Comparison of ENCODE assay signal across 28 cellular contexts in the genomic region with DNA sequence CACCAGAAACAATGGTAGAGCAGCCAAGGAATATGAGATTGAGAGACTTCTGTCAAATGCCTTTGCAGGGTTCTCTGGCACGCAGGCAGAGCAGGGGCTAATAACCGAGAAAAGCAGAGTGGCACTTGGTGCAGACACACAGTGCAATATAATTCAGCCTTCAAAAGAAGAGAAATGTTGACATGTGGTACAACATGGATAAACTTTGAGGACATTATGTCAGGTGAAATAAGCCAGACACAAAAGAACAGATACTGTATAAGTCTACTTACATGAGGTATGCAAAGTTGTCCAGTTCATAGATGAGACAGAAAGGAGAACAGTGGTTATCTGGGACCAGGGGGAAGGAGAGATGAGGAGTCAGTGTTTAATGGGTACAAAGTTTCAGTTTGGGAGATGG. TPM values are rescaled to one million over a fixed set of nuclear protein-coding genes. Genes with fewer than 3 reads are reported as not detected.
"Had no signal": no experiment of that assay in that cellular context is flagged by ENCODE, and none has a peak within 500 bp of the region (broad histone marks: within the 10 kb centered on the region; RNA-seq: fewer than 3 reads in every experiment).

No MANE protein-coding gene starts in this region.

- H2AFZ ChIP-seq: neural progenitor cell, parathyroid adenoma had no signal

- H3K9me3 ChIP-seq: heart right ventricle, left lung, mucosa of descending colon, right atrium auricular region, testis, tibial artery, upper lobe of left lung had no signal

- H3K4me1 Mint-ChIP-seq: mesothelial cell of epicardium; naive thymus-derived CD4-positive, alpha-beta T cell; nephron; stimulated activated effector memory CD8-positive, alpha-beta T cell treated with anti-CD3 and anti-CD28 coated beads, Interleukin-12 subunit alpha, Interleukin-12 subunit beta, amount 100 ng/mL, for 72 hours had no signal

- H3K27ac ChIP-seq: dorsolateral prefrontal cortex, foreskin keratinocyte, left lung, neural progenitor cell, parathyroid adenoma, right atrium auricular region, testis, tibial artery, upper lobe of left lung had no signal

- H3K9me3 Mint-ChIP-seq: nephron; stimulated activated effector memory CD8-positive, alpha-beta T cell treated with anti-CD3 and anti-CD28 coated beads, Interleukin-12 subunit alpha, Interleukin-12 subunit beta, amount 100 ng/mL, for 72 hours had no signal

- FAIRE-seq: colon, islet of Langerhans, urothelium cell line had no signal

- H3K4me1 ChIP-seq: foreskin keratinocyte, left lung, neural progenitor cell, parathyroid adenoma, right atrium auricular region, testis, tibial artery, upper lobe of left lung had no signal

- H3K4me2 ChIP-seq: neural progenitor cell had no signal

- H3K9ac ChIP-seq: neural progenitor cell, parathyroid adenoma had no signal

- H3K27ac Mint-ChIP-seq: mesothelial cell of epicardium; nephron; neural progenitor cell; progenitor cell of endocrine pancreas; stimulated activated effector memory CD8-positive, alpha-beta T cell treated with anti-CD3 and anti-CD28 coated beads, Interleukin-12 subunit alpha, Interleukin-12 subunit beta, amount 100 ng/mL, for 72 hours had no signal

- H3K4me3 ChIP-seq: dorsolateral prefrontal cortex, heart right ventricle, left lung, mucosa of descending colon, neural progenitor cell, right atrium auricular region, testis, tibial artery, upper lobe of left lung had no signal

- DNase-seq: dorsolateral prefrontal cortex; effector CD4-positive, alpha-beta T cell; foreskin keratinocyte; glutamatergic neuron; heart right ventricle; hippocampal formation; left cardiac atrium; left lung; mesenchymal stem cell; mucosa of descending colon; naive thymus-derived CD4-positive, alpha-beta T cell; stimulated activated CD4-positive, alpha-beta T cell treated with anti-CD3 and anti-CD28 coated beads, Interleukin-2, amount 100 ng/mL, for 24 hours; stimulated activated CD4-positive, alpha-beta T cell treated with anti-CD3 and anti-CD28 coated beads, Interleukin-4, amount 100 ng/mL, for 24 hours; stimulated activated naive CD4-positive, alpha-beta T cell treated with Interleukin-2 at 50 U/mL for 16 hours; substantia nigra; testis; tibial artery; upper lobe of left lung had no signal

- H3K36me3 ChIP-seq: heart right ventricle, left lung, neural progenitor cell, right atrium auricular region, upper lobe of left lung had no signal

- H3K36me3 Mint-ChIP-seq: mesothelial cell of epicardium; naive thymus-derived CD4-positive, alpha-beta T cell; neural progenitor cell; stimulated activated effector memory CD8-positive, alpha-beta T cell treated with anti-CD3 and anti-CD28 coated beads, Interleukin-12 subunit alpha, Interleukin-12 subunit beta, amount 100 ng/mL, for 72 hours had no signal

- H3K27me3 ChIP-seq: dorsolateral prefrontal cortex, foreskin keratinocyte, heart right ventricle, left lung, neural progenitor cell, right atrium auricular region, testis, tibial artery, upper lobe of left lung had no signal

- H3K4me3 Mint-ChIP-seq: mesothelial cell of epicardium; naive thymus-derived CD4-positive, alpha-beta T cell; nephron; neural progenitor cell; stimulated activated effector memory CD8-positive, alpha-beta T cell treated with anti-CD3 and anti-CD28 coated beads, Interleukin-12 subunit alpha, Interleukin-12 subunit beta, amount 100 ng/mL, for 72 hours had no signal

- H3K79me2 ChIP-seq: parathyroid adenoma had no signal

- ATAC-seq: foreskin keratinocyte; naive thymus-derived CD4-positive, alpha-beta T cell; stimulated activated effector memory CD8-positive, alpha-beta T cell treated with anti-CD3 and anti-CD28 coated beads, Interleukin-12 subunit alpha, Interleukin-12 subunit beta, amount 100 ng/mL, for 72 hours had no signal

RNA-seq across cellular contexts. Expression of gene ITIH5, which starts 41.8 kb away (rescaled TPM):
- total RNA-seq: foreskin keratinocyte; naive thymus-derived CD4-positive, alpha-beta T cell had no signal
- polyA plus RNA-seq: foreskin keratinocyte; naive thymus-derived CD4-positive, alpha-beta T cell had no signal
